In genomic region chr19:46844067-46844489, GRCh38 we compare ENCODE assay signal across 1 cellular context.
TF ChIP-seq lines count a peak whose summit lies in the region.

No MANE protein-coding gene starts in this region.

TF ChIP-seq in K562, 482 proteins besides CTCF, POLR2A, EP300 and RAD21 (continued from another document and continues in another):
- TF ChIP-seq RERE (CRISPR knock-in tag; IDR thresholded peaks at IDR 0.05; ENCODE audit: borderline replicate concordance): no peak
- TF ChIP-seq RBM17 (IDR thresholded peaks at IDR 0.05; ENCODE audit: borderline replicate concordance, low read depth, low read length): no peak
- TF ChIP-seq ZNF639 (CRISPR knock-in tag; conservative IDR thresholded peaks at IDR 0.05 in 1 of 2, IDR thresholded peaks at IDR 0.05 in 1 of 2): 0 out of 4 replicates have a peak, but pooled peaks of 1 of the 2 experiments have one; percentile 46
- TF ChIP-seq ADNP (tag; IDR thresholded peaks at IDR 0.05): 0 out of 2 replicates have a peak, but pooled peaks have one; percentile 8
- no peak for TF ChIP-seq NCOA2 (IDR thresholded peaks at IDR 0.05; ENCODE audit: partially characterized antibody in 2 of 2)
- no peak for TF ChIP-seq C11orf30 (IDR thresholded peaks at IDR 0.05; ENCODE audit: low read depth)
- peak in 1 of 2 experiments; percentile 69; a peak in 1 of 4 replicates for TF ChIP-seq ZNF318 (IDR thresholded peaks at IDR 0.05; ENCODE audit: borderline replicate concordance in 1 of 2, low read depth in 1 of 2)
- no peak for TF ChIP-seq ZSCAN32 (CRISPR knock-in tag; IDR thresholded peaks at IDR 0.05)
- TF ChIP-seq ZNF644 (tag; IDR thresholded peaks at IDR 0.05; ENCODE audit: low read depth): no peak
- TF ChIP-seq RCOR1 (IDR thresholded peaks at IDR 0.05; ENCODE audit: borderline replicate concordance in 1 of 2, low read depth in 2 of 2, low read length in 2 of 2): peak in 1 of 2 experiments; percentile 90; a peak in 2 of 4 replicates
- no peak for TF ChIP-seq SIRT6 (IDR thresholded peaks at IDR 0.05; ENCODE audit: low read depth, low read length)
- TF ChIP-seq TRIM24 (IDR thresholded peaks at IDR 0.05): peak; percentile 52 to 70; a peak in 2 of 4 replicates
- peak; percentile 25; the same call in 1 of the 2 replicates for TF ChIP-seq STAT5A (IDR thresholded peaks at IDR 0.05; ENCODE audit: borderline replicate concordance, low read length)
- peak; percentile 90 for TF ChIP-seq MTA1 (IDR thresholded peaks at IDR 0.05; ENCODE audit: borderline replicate concordance)
- 0 out of 2 replicates have a peak, but pooled peaks have one; percentile 18 for TF ChIP-seq MYNN (IDR thresholded peaks at IDR 0.05)
- no peak for TF ChIP-seq MYNN (CRISPR knock-in tag; IDR thresholded peaks at IDR 0.05)
- TF ChIP-seq MTA2 (IDR thresholded peaks at IDR 0.05; ENCODE audit: low read depth): peak; percentile 72
- peak; percentile 88 for TF ChIP-seq LEF1 (IDR thresholded peaks at IDR 0.05)
- peak; percentile 76; the same call in 1 of the 2 replicates for TF ChIP-seq JUN (IDR thresholded peaks at IDR 0.05; ENCODE audit: borderline replicate concordance, low read depth, low read length)
- no peak for TF ChIP-seq JUN (CRISPR knock-in tag; IDR thresholded peaks at IDR 0.05; ENCODE audit: borderline replicate concordance)
- TF ChIP-seq BACH1 (tag; IDR thresholded peaks at IDR 0.05): peak; percentile 23; the same call in 1 of the 2 replicates
- peak; percentile 18; the same call in 1 of the 2 replicates for TF ChIP-seq ZNF766 (CRISPR knock-in tag; conservative IDR thresholded peaks at IDR 0.05)
- peak; percentile 69; the same call in 1 of the 2 replicates for TF ChIP-seq TRIM28 (IDR thresholded peaks at IDR 0.05)
- TF ChIP-seq BCOR (IDR thresholded peaks at IDR 0.05): peak; percentile 89
- peak in 1 of 2 experiments; percentile 90; a peak in 1 of 4 replicates for TF ChIP-seq HDAC1 (IDR thresholded peaks at IDR 0.05)
- peak; percentile 67 for TF ChIP-seq HDAC3 (IDR thresholded peaks at IDR 0.05; ENCODE audit: borderline replicate concordance, partially characterized antibody)
- TF ChIP-seq SMARCA5 (IDR thresholded peaks at IDR 0.05): peak; percentile 94
- no peak for TF ChIP-seq SNRNP70 (optimal IDR thresholded peaks at IDR 0.05; ENCODE audit: low read depth, low read length)
- peak; percentile 86 to 90 for TF ChIP-seq TEAD1 (CRISPR knock-in tag; IDR thresholded peaks at IDR 0.05)
- no peak for TF ChIP-seq AFF4 (CRISPR knock-in tag; IDR thresholded peaks at IDR 0.05)
- no peak for TF ChIP-seq ZNF280B (CRISPR knock-in tag; IDR thresholded peaks at IDR 0.05)
- 0 out of 2 replicates have a peak, but pooled peaks have one; percentile 14 for TF ChIP-seq POLR2H (tag; IDR thresholded peaks at IDR 0.05; ENCODE audit: low read depth)
- no peak for TF ChIP-seq SLC30A9 (CRISPR knock-in tag; IDR thresholded peaks at IDR 0.05)
